Comparison of ENCODE assay signal across 10 cellular contexts in the genomic region with DNA sequence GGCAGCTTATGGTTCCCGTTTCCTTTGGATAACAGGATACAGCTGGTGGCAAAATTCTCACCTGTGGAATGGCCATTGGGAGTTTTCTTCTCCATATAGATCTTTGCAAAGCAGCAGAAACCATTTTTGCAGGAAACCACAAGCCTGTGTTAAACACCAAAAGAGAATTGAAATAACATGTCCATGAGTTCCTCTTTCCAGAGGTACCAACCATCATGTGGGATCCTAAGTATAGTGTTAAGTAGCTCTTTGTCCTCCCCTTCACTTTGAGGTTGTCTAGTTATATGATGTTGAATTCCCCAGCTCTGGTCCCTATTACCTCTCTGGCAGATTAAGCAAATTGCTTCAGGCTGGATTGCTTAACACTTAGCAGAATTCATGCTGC.
DNase-seq lines count a peak whose midpoint lies in the region; ATAC-seq and TF ChIP-seq lines count a peak whose summit lies in the region.
"Had no signal": no experiment of that assay in that cellular context is flagged by ENCODE, and none has a peak within 500 bp of the region (broad histone marks: within the 10 kb centered on the region; RNA-seq: fewer than 3 reads in every experiment).

No MANE protein-coding gene starts in this region.

- intact Hi-C loops in right lobe of liver (cut with DNase I) = no loop called here

- peak overlapping the region; percentile 77 for H3K27ac Mint-ChIP-seq in stimulated activated memory B cell treated with anti-CD40 and anti-IgM and Interleukin-4, amounts not matched to agents 10 μg/mL and 1 μg/mL and 100 μg/mL, for 72 hours
- H3K27ac Mint-ChIP-seq: mesothelial cell of epicardium had no signal

- WGBS in right lobe of liver (ENCODE audit: insufficient coverage, low coverage, low lambda C conversion rate, missing lambda C conversion rate) = 78% methylated on average over 1 of the region's 1 CpG

- no peaks in the 10 kb centered on the region for H3K27me3 Mint-ChIP-seq in stimulated activated memory B cell treated with anti-CD40 and anti-IgM and Interleukin-4, amounts not matched to agents 10 μg/mL and 1 μg/mL and 100 μg/mL, for 72 hours

- H3K4me3 Mint-ChIP-seq in stimulated activated memory B cell treated with anti-CD40 and anti-IgM and Interleukin-4, amounts not matched to agents 10 μg/mL and 1 μg/mL and 100 μg/mL, for 72 hours = peak overlapping the region; percentile 32
- H3K4me3 Mint-ChIP-seq: mesothelial cell of epicardium had no signal

- ATAC-seq in HG03060 (IDR thresholded peaks at IDR 0.05; ENCODE audit: low read depth, unreplicated experiment) (peak; percentile 36), right lobe of liver (no peak), HG02852 (IDR thresholded peaks at IDR 0.05; ENCODE audit: unreplicated experiment) (no peak)
- peak; percentile 91 for ATAC-seq in stimulated activated memory B cell treated with anti-CD40 and anti-IgM and Interleukin-4, amounts not matched to agents 10 μg/mL and 1 μg/mL and 100 μg/mL, for 72 hours

- no peak for TF ChIP-seq CTCF in right lobe of liver (IDR thresholded peaks at IDR 0.05)

- peaks cover 5% of the 10 kb centered on the region for H3K36me3 Mint-ChIP-seq in stimulated activated memory B cell treated with anti-CD40 and anti-IgM and Interleukin-4, amounts not matched to agents 10 μg/mL and 1 μg/mL and 100 μg/mL, for 72 hours
- H3K36me3 Mint-ChIP-seq: mesothelial cell of epicardium had no signal

- H3K36me3 ChIP-seq in right lobe of liver = no peaks in the 10 kb centered on the region

- no peak overlapping the region for H3K27ac ChIP-seq in right lobe of liver
- H3K27ac ChIP-seq: 22Rv1 had no signal

- H3K27me3 ChIP-seq in right lobe of liver = no peaks in the 10 kb centered on the region

- H3K4me1 ChIP-seq in right lobe of liver = peaks cover 0 to 5% (median 0%) of the 10 kb centered on the region in 4 donors

- no peaks in the 10 kb centered on the region for H3K9me3 Mint-ChIP-seq in stimulated activated memory B cell treated with anti-CD40 and anti-IgM and Interleukin-4, amounts not matched to agents 10 μg/mL and 1 μg/mL and 100 μg/mL, for 72 hours
- H3K9me3 Mint-ChIP-seq: mesothelial cell of epicardium had no signal

- DNase-seq in NCI-H82 (lab: John Stamatoyannopoulos, UW) = peak; percentile 59
- no peak for DNase-seq in NCI-H82 treated with DMSO at 0.1 percent for 48 hours (lab: John Stamatoyannopoulos, UW; ENCODE audit: unreplicated experiment)
- peak; percentile 78 for DNase-seq in SIG-M5 (lab: John Stamatoyannopoulos, UW)
- no peak for DNase-seq in right lobe of liver
- DNase-seq in hepatic stellate cell (ENCODE audit: low spot score) = no peak

- no peaks in the 10 kb centered on the region for H3K9me3 ChIP-seq in right lobe of liver

- no peak overlapping the region for H3K4me3 ChIP-seq in right lobe of liver

- no peak for TF ChIP-seq POLR2A in right lobe of liver (IDR thresholded peaks at IDR 0.05)

- H3K4me1 Mint-ChIP-seq in stimulated activated memory B cell treated with anti-CD40 and anti-IgM and Interleukin-4, amounts not matched to agents 10 μg/mL and 1 μg/mL and 100 μg/mL, for 72 hours = peaks cover 91% of the 10 kb centered on the region

Comparison
In these comparisons a context has a peak if more than half of its experiments do, and no peak if none do; other contexts are left out.
1. DNase-seq: peak in NCI-H82 (single experiment) and SIG-M5 (single experiment); none in NCI-H82 treated with DMSO at 0.1 percent for 48 hours (single experiment), right lobe of liver (0 of 3) and hepatic stellate cell (single experiment).
2. ATAC-seq: peak in HG03060 (single experiment) and stimulated activated memory B cell treated with anti-CD40 and anti-IgM and Interleukin-4, amounts not matched to agents 10 μg/mL and 1 μg/mL and 100 μg/mL, for 72 hours (single experiment); none in right lobe of liver (0 of 4) and HG02852 (single experiment).